ENCODE assay signal across 1 cellular context in the genomic region with DNA sequence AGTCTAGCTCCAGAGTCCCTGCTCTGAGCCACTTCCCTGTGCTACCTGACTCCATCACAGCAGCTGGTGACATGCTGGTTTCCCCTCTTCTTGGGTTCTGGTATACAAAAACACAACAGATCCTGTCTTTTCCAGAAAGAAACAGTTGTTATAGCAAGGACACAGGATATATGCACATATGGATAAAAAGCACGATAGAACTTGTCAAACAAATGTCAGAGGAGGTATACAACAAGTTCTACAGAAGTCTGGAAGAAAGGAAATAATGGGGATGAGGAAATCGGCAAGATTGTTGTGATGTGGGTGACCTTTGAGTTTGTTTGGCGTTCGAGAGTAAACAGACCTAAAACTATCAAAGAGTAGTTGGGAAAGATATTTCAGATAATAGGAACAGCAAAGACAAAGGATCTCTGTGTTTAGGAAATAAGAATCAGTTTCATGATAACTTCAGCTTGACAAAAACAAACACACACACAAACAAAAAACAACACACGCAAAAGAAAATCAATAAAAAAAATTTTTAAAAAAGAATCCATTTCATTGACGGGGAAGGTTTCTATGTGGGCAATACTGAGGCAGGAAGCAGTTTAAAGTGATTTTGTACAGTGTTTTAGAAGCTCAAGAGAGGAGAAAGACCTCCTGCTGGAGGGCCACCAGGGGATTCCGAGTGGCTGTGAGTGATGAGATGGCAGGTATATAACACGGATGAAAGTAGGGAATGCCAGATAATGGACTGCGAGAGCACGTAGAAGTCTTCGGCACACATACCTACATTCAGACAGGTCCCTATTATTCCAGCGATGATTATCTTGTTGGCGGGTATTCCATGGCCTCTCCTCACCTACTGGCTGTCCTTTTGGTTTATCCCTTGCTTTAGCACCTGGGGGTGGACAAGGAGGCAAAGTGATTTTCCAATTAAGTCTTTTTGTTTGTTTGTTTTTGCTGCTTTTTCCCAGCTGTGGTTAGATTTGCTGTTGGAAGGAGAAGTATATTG.
TF ChIP-seq lines count a peak whose summit lies in the region.

No MANE protein-coding gene starts in this region.

TF ChIP-seq in HepG2, 621 proteins besides CTCF, POLR2A, EP300 and RAD21 (continued from another document and continues in another):
- TF ChIP-seq, protein P1, sequence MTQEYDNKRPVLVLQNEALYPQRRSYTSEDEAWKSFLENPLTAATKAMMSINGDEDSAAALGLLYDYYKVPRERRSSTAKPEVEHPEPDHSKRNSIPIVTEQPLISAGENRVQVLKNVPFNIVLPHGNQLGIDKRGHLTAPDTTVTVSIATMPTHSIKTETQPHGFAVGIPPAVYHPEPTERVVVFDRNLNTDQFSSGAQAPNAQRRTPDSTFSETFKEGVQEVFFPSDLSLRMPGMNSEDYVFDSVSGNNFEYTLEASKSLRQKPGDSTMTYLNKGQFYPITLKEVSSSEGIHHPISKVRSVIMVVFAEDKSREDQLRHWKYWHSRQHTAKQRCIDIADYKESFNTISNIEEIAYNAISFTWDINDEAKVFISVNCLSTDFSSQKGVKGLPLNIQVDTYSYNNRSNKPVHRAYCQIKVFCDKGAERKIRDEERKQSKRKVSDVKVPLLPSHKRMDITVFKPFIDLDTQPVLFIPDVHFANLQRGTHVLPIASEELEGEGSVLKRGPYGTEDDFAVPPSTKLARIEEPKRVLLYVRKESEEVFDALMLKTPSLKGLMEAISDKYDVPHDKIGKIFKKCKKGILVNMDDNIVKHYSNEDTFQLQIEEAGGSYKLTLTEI (CRISPR knock-in tag; conservative IDR thresholded peaks at IDR 0.05) = no peak
- TF ChIP-seq MXI1 (IDR thresholded peaks at IDR 0.05; ENCODE audit: borderline replicate concordance, low read depth, low read length) = no peak; the same call in 2 of the 3 replicates
- peak; percentile 22; the same call in 1 of the 2 replicates for TF ChIP-seq SMYD3 (CRISPR knock-in tag; IDR thresholded peaks at IDR 0.05)
- no peak for TF ChIP-seq ZNF761 (CRISPR knock-in tag; conservative IDR thresholded peaks at IDR 0.05)
- TF ChIP-seq POLR2AphosphoS5 (IDR thresholded peaks at IDR 0.05; ENCODE audit: low read depth, low read length) = peak; percentile 68
- TF ChIP-seq, protein P2, sequence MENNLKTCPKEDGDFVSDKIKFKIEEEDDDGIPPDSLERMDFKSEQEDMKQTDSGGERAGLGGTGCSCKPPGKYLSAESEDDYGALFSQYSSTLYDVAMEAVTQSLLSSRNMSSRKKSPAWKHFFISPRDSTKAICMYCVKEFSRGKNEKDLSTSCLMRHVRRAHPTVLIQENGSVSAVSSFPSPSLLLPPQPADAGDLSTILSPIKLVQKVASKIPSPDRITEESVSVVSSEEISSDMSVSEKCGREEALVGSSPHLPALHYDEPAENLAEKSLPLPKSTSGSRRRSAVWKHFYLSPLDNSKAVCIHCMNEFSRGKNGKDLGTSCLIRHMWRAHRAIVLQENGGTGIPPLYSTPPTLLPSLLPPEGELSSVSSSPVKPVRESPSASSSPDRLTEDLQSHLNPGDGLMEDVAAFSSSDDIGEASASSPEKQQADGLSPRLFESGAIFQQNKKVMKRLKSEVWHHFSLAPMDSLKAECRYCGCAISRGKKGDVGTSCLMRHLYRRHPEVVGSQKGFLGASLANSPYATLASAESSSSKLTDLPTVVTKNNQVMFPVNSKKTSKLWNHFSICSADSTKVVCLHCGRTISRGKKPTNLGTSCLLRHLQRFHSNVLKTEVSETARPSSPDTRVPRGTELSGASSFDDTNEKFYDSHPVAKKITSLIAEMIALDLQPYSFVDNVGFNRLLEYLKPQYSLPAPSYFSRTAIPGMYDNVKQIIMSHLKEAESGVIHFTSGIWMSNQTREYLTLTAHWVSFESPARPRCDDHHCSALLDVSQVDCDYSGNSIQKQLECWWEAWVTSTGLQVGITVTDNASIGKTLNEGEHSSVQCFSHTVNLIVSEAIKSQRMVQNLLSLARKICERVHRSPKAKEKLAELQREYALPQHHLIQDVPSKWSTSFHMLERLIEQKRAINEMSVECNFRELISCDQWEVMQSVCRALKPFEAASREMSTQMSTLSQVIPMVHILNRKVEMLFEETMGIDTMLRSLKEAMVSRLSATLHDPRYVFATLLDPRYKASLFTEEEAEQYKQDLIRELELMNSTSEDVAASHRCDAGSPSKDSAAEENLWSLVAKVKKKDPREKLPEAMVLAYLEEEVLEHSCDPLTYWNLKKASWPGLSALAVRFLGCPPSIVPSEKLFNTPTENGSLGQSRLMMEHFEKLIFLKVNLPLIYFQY (CRISPR knock-in tag; IDR thresholded peaks at IDR 0.05; ENCODE audit: borderline replicate concordance) = peak; percentile 20; the same call in 1 of the 2 replicates
- TF ChIP-seq CEBPG (CRISPR knock-in tag; IDR thresholded peaks at IDR 0.05) = peak; percentile 91
- TF ChIP-seq, protein P3, sequence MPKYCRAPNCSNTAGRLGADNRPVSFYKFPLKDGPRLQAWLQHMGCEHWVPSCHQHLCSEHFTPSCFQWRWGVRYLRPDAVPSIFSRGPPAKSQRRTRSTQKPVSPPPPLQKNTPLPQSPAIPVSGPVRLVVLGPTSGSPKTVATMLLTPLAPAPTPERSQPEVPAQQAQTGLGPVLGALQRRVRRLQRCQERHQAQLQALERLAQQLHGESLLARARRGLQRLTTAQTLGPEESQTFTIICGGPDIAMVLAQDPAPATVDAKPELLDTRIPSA (CRISPR knock-in tag; IDR thresholded peaks at IDR 0.05; ENCODE audit: borderline replicate concordance) = no peak
- TF ChIP-seq, protein P4, sequence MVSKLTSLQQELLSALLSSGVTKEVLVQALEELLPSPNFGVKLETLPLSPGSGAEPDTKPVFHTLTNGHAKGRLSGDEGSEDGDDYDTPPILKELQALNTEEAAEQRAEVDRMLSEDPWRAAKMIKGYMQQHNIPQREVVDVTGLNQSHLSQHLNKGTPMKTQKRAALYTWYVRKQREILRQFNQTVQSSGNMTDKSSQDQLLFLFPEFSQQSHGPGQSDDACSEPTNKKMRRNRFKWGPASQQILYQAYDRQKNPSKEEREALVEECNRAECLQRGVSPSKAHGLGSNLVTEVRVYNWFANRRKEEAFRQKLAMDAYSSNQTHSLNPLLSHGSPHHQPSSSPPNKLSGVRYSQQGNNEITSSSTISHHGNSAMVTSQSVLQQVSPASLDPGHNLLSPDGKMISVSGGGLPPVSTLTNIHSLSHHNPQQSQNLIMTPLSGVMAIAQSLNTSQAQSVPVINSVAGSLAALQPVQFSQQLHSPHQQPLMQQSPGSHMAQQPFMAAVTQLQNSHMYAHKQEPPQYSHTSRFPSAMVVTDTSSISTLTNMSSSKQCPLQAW (CRISPR knock-in tag; IDR thresholded peaks at IDR 0.05) = peak; percentile 79; the same call in 1 of the 2 replicates
- TF ChIP-seq ZMYM3 (CRISPR knock-in tag; IDR thresholded peaks at IDR 0.05) = no peak
- TF ChIP-seq, protein P5, sequence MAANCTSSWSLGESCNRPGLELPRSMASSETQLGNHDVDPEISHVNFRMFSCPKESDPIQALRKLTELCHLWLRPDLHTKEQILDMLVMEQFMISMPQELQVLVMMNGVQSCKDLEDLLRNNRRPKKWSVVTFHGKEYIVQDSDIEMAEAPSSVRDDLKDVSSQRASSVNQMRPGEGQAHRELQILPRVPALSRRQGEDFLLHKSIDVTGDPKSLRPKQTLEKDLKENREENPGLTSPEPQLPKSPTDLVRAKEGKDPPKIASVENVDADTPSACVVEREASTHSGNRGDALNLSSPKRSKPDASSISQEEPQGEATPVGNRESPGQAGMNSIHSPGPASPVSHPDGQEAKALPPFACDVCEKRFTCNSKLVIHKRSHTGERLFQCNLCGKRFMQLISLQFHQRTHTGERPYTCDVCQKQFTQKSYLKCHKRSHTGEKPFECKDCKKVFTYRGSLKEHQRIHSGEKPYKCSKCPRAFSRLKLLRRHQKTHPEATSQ (CRISPR knock-in tag; IDR thresholded peaks at IDR 0.05; ENCODE audit: borderline replicate concordance) = no peak; the same call in 1 of the 2 replicates
- peak; percentile 88 for TF ChIP-seq MEF2D (CRISPR knock-in tag; IDR thresholded peaks at IDR 0.05)
- peak; percentile 71 for TF ChIP-seq ZSCAN9 (CRISPR knock-in tag; IDR thresholded peaks at IDR 0.05; ENCODE audit: borderline replicate concordance)
- peak; percentile 74 for TF ChIP-seq HDAC2 (CRISPR knock-in tag; IDR thresholded peaks at IDR 0.05)
- TF ChIP-seq ZEB1 (IDR thresholded peaks at IDR 0.05; ENCODE audit: insufficient replicate concordance, low read depth) = no peak
- TF ChIP-seq ZBTB7A (CRISPR knock-in tag; IDR thresholded peaks at IDR 0.05) = no peak
- TF ChIP-seq ASH2L (IDR thresholded peaks at IDR 0.05; ENCODE audit: insufficient read length, low read depth, low read length) = peak; percentile 82
- peak; percentile 59 for TF ChIP-seq FOSL2 (CRISPR knock-in tag; IDR thresholded peaks at IDR 0.05)
- no peak for TF ChIP-seq ZNF383 (CRISPR knock-in tag; IDR thresholded peaks at IDR 0.05; ENCODE audit: borderline replicate concordance)
- TF ChIP-seq, protein P6, sequence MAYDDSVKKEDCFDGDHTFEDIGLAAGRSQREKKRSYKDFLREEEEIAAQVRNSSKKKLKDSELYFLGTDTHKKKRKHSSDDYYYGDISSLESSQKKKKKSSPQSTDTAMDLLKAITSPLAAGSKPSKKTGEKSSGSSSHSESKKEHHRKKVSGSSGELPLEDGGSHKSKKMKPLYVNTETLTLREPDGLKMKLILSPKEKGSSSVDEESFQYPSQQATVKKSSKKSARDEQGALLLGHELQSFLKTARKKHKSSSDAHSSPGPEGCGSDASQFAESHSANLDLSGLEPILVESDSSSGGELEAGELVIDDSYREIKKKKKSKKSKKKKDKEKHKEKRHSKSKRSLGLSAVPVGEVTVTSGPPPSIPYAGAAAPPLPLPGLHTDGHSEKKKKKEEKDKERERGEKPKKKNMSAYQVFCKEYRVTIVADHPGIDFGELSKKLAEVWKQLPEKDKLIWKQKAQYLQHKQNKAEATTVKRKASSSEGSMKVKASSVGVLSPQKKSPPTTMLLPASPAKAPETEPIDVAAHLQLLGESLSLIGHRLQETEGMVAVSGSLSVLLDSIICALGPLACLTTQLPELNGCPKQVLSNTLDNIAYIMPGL (CRISPR knock-in tag; IDR thresholded peaks at IDR 0.05; ENCODE audit: borderline replicate concordance in 1 of 2, low read depth in 1 of 2) = 0 out of 4 replicates have a peak, but pooled peaks of 1 of the 2 experiments have one; percentile 24
- peak; percentile 90 for TF ChIP-seq FOXA1 (IDR thresholded peaks at IDR 0.05)
- TF ChIP-seq FOXA1 (CRISPR knock-in tag; IDR thresholded peaks at IDR 0.05) = peak; percentile 94
- no peak for TF ChIP-seq HOXA9 (CRISPR knock-in tag; IDR thresholded peaks at IDR 0.05; ENCODE audit: borderline replicate concordance)
- no peak for TF ChIP-seq CENPT (CRISPR knock-in tag; IDR thresholded peaks at IDR 0.05; ENCODE audit: low read depth)
- no peak for TF ChIP-seq SIN3A (IDR thresholded peaks at IDR 0.05; ENCODE audit: borderline replicate concordance, low read depth, low read length)
- TF ChIP-seq ZMYM4 (CRISPR knock-in tag; IDR thresholded peaks at IDR 0.05) = no peak; the same call in 1 of the 2 replicates
- TF ChIP-seq ZNF33A (CRISPR knock-in tag; IDR thresholded peaks at IDR 0.05; ENCODE audit: borderline replicate concordance) = no peak
- no peak for TF ChIP-seq ZNF333 (CRISPR knock-in tag; IDR thresholded peaks at IDR 0.05; ENCODE audit: borderline replicate concordance)
- TF ChIP-seq ZKSCAN5 (CRISPR knock-in tag; IDR thresholded peaks at IDR 0.05) = no peak
- no peak for TF ChIP-seq ZNF256 (CRISPR knock-in tag; conservative IDR thresholded peaks at IDR 0.05)
- no peak for TF ChIP-seq SETDB1 (CRISPR knock-in tag; IDR thresholded peaks at IDR 0.05; ENCODE audit: borderline replicate concordance)
- TF ChIP-seq ZNF780A (CRISPR knock-in tag; IDR thresholded peaks at IDR 0.05) = no peak
- peak; percentile 74; the same call in 1 of the 2 replicates for TF ChIP-seq CBX5 (CRISPR knock-in tag; IDR thresholded peaks at IDR 0.05; ENCODE audit: borderline replicate concordance)
- TF ChIP-seq, protein P7, sequence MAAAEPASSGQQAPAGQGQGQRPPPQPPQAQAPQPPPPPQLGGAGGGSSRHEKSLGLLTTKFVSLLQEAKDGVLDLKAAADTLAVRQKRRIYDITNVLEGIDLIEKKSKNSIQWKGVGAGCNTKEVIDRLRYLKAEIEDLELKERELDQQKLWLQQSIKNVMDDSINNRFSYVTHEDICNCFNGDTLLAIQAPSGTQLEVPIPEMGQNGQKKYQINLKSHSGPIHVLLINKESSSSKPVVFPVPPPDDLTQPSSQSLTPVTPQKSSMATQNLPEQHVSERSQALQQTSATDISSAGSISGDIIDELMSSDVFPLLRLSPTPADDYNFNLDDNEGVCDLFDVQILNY (CRISPR knock-in tag; conservative IDR thresholded peaks at IDR 0.05) = no peak
- TF ChIP-seq ZMAT3 (CRISPR knock-in tag; conservative IDR thresholded peaks at IDR 0.05) = no peak
- no peak for TF ChIP-seq ESRRA (CRISPR knock-in tag; IDR thresholded peaks at IDR 0.05; ENCODE audit: low read depth)
- no peak for TF ChIP-seq ZNF562 (CRISPR knock-in tag; IDR thresholded peaks at IDR 0.05; ENCODE audit: borderline replicate concordance)
- no peak for TF ChIP-seq ZNF75D (CRISPR knock-in tag; IDR thresholded peaks at IDR 0.05; ENCODE audit: borderline replicate concordance)
- no peak for TF ChIP-seq ZFP62 (CRISPR knock-in tag; IDR thresholded peaks at IDR 0.05)
- TF ChIP-seq, protein P8, sequence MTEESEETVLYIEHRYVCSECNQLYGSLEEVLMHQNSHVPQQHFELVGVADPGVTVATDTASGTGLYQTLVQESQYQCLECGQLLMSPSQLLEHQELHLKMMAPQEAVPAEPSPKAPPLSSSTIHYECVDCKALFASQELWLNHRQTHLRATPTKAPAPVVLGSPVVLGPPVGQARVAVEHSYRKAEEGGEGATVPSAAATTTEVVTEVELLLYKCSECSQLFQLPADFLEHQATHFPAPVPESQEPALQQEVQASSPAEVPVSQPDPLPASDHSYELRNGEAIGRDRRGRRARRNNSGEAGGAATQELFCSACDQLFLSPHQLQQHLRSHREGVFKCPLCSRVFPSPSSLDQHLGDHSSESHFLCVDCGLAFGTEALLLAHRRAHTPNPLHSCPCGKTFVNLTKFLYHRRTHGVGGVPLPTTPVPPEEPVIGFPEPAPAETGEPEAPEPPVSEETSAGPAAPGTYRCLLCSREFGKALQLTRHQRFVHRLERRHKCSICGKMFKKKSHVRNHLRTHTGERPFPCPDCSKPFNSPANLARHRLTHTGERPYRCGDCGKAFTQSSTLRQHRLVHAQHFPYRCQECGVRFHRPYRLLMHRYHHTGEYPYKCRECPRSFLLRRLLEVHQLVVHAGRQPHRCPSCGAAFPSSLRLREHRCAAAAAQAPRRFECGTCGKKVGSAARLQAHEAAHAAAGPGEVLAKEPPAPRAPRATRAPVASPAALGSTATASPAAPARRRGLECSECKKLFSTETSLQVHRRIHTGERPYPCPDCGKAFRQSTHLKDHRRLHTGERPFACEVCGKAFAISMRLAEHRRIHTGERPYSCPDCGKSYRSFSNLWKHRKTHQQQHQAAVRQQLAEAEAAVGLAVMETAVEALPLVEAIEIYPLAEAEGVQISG (CRISPR knock-in tag; IDR thresholded peaks at IDR 0.05) = no peak
- TF ChIP-seq MATR3 (CRISPR knock-in tag; IDR thresholded peaks at IDR 0.05) = no peak
- no peak for TF ChIP-seq FOXC1 (CRISPR knock-in tag; IDR thresholded peaks at IDR 0.05; ENCODE audit: borderline replicate concordance)
- no peak for TF ChIP-seq ZNF251 (CRISPR knock-in tag; IDR thresholded peaks at IDR 0.05)
- TF ChIP-seq YY1 (IDR thresholded peaks at IDR 0.05; ENCODE audit: insufficient read depth, insufficient replicate concordance, low read depth, low read length) = peak; percentile 33
- TF ChIP-seq ZFP41 (CRISPR knock-in tag; IDR thresholded peaks at IDR 0.05; ENCODE audit: borderline replicate concordance) = no peak
- no peak for TF ChIP-seq ZNF660 (CRISPR knock-in tag; IDR thresholded peaks at IDR 0.05; ENCODE audit: borderline replicate concordance, low read depth)
